Comparison of ENCODE assay signal across 18 cellular contexts in genomic region chr16:56601325-56601724, GRCh38. TPM values are rescaled to one million over a fixed set of nuclear protein-coding genes. Genes with fewer than 3 reads are reported as not detected.
DNase-seq lines count a peak whose midpoint lies in the region; ATAC-seq, FAIRE-seq and TF ChIP-seq lines count a peak whose summit lies in the region.
"Had no signal": no experiment of that assay in that cellular context is flagged by ENCODE, and none has a peak within 500 bp of the region (broad histone marks: within the 10 kb centered on the region; RNA-seq: fewer than 3 reads in every experiment).

No MANE protein-coding gene starts in this region.

- no peak overlapping the region for H3K4ac ChIP-seq in mesenchymal stem cell (ENCODE audit: low read depth in 1 of 2, low read length in 2 of 2)

- H2AK5ac ChIP-seq in mesenchymal stem cell (ENCODE audit: low read length, severe bottlenecking) = no peak overlapping the region

- CTCF ChIA-PET in HepG2 (lab: Yijun Ruan, JAX; ENCODE audit: low intra/inter-chr PET ratio, low total read pairs) = interaction anchor here (2.0 kb wide), 1 partner anchor 24 kb away, joined by 20 read pairs; no protein-coding TSS in a partner anchor

- peaks cover 4% of the 10 kb centered on the region for H3K79me1 ChIP-seq in mesenchymal stem cell (replicated peaks; ENCODE audit: low read length, poor library complexity, severe bottlenecking)

- H3K27me3 ChIP-seq in HepG2 (ENCODE audit: control insufficient read depth in 1 of 2, insufficient read depth in 2 of 2, low read length in 2 of 2) = peaks cover 0 to 7% of the 10 kb centered on the region in 2 experiments; a peak in 2 of 5 replicates
- H3K27me3 ChIP-seq in right lobe of liver = no peaks in the 10 kb centered on the region
- H3K27me3 ChIP-seq in WERI-Rb-1 (ENCODE audit: insufficient read depth, low read depth, severe bottlenecking) = no peaks in the 10 kb centered on the region
- peaks cover 0 to 3% of the 10 kb centered on the region in 2 experiments for H3K27me3 ChIP-seq in mesenchymal stem cell (ENCODE audit: control insufficient read depth in 1 of 2, insufficient read depth in 1 of 2, low read length in 2 of 2)
- H3K27me3 ChIP-seq: Peyer's patch had no signal

- POLR2A ChIA-PET in HepG2 (lab: Yijun Ruan, JAX) = no interaction called here

- in situ Hi-C loops in HepG2 (cut with HindIII; ENCODE audit: extremely low pct_ligation_motif_present, low pct_unique_long_range_greater_than_20kb) = loop anchor here (5.0 kb wide), 1 partner anchor 101 kb away; no protein-coding TSS in a partner anchor

- H3K4me2 ChIP-seq in HepG2 (ENCODE audit: low read depth, low read length) = no peak overlapping the region
- H3K4me2 ChIP-seq in mesenchymal stem cell (ENCODE audit: low read length, poor library complexity, severe bottlenecking) = no peak overlapping the region

- no peak overlapping the region for H4K8ac ChIP-seq in mesenchymal stem cell (ENCODE audit: low read length)

- H3K9me3 ChIP-seq in HepG2 (ENCODE audit: low read length) = no peaks in the 10 kb centered on the region
- H3K9me3 ChIP-seq in right lobe of liver = no peaks in the 10 kb centered on the region
- no peaks in the 10 kb centered on the region for H3K9me3 ChIP-seq in WERI-Rb-1 (ENCODE audit: severe bottlenecking)
- H3K9me3 ChIP-seq in mesenchymal stem cell (ENCODE audit: control insufficient read depth, low read length) = peaks cover 3% of the 10 kb centered on the region
- H3K9me3 ChIP-seq: Peyer's patch had no signal

- intact Hi-C loops in HepG2 (cut with micrococcal nuclease; ENCODE audit: unreplicated experiment) (loop anchor here (10.0 kb wide), 2 partner anchors 53 to 263 kb away; partner anchors contain the start of genes MT1B, MT1F and SLC12A3), right lobe of liver (cut with DNase I) (loop anchor here in 1 of 2 donors (10.0 kb wide), 1 partner anchor 93 kb away; no protein-coding TSS in a partner anchor)

- TF ChIP-seq RAD21 in HepG2 (CRISPR knock-in tag; IDR thresholded peaks at IDR 0.05) = no peak

- no peak overlapping the region for H2BK5ac ChIP-seq in mesenchymal stem cell (ENCODE audit: low read depth, low read length, poor library complexity, severe bottlenecking)

- no peak overlapping the region for H3K18ac ChIP-seq in mesenchymal stem cell (ENCODE audit: low read depth in 1 of 2, low read length in 2 of 2)

- H3K4me3 ChIP-seq in HepG2 (replicated peaks in 1 of 3; ENCODE audit: insufficient read depth in 1 of 3, low read depth in 2 of 3, low read length in 3 of 3) (no peak overlapping the region), right lobe of liver (no peak overlapping the region), WERI-Rb-1 (ENCODE audit: low read depth, low read length) (no peak overlapping the region), mesenchymal stem cell (ENCODE audit: insufficient read depth in 1 of 2, low read depth in 1 of 2, low read length in 2 of 2) (no peak overlapping the region)
- H3K4me3 ChIP-seq: Peyer's patch, SK-N-MC had no signal

- no peak for FAIRE-seq in HepG2 (lab: Jason Lieb, UNC)

- no TSS peak for BruUV-seq in HepG2 (replicated peaks; lab: Mats Ljungman, UMichigan)

- DNase-seq in HepG2 (ENCODE audit: low spot score) (no peak), right lobe of liver (no peak), WERI-Rb-1 (peak; percentile 78), mesenchymal stem cell (no peak)
- no peak for DNase-seq in stimulated activated naive CD8-positive, alpha-beta T cell treated with anti-CD3 and anti-CD28 coated beads, Interleukin-15, Interleukin-2, amounts not matched to agents 100 U/mL and 50 U/mL, for 24 hours
- DNase-seq: EL, H7, Kasumi-1, NCI-H1930, NCI-H446 treated with DMSO at 0.1 percent for 48 hours, NCI-H774, Peyer's patch, Right ventricle myocardium superior had no signal

- no peak for TF ChIP-seq EP300 in HepG2 (IDR thresholded peaks at IDR 0.05; ENCODE audit: low read depth in 2 of 2, low read length in 2 of 2)
- TF ChIP-seq EP300 in HepG2 (CRISPR knock-in tag; IDR thresholded peaks at IDR 0.05; ENCODE audit: borderline replicate concordance) = no peak

- H4K20me1 ChIP-seq in HepG2 (ENCODE audit: insufficient read depth, low read length) = no peaks in the 10 kb centered on the region

- H3K14ac ChIP-seq in mesenchymal stem cell (ENCODE audit: low read length in 2 of 2) = no peak overlapping the region

- no peak overlapping the region for H2AFZ ChIP-seq in HepG2 (ENCODE audit: low read length)
- H2AFZ ChIP-seq in mesenchymal stem cell (ENCODE audit: low read depth, low read length) = peak overlapping the region; percentile 46

- H2BK15ac ChIP-seq in mesenchymal stem cell (ENCODE audit: low read depth, poor library complexity, severe bottlenecking) = no peak overlapping the region

- H3K4me1 ChIP-seq in HepG2 (ENCODE audit: insufficient read depth, low read length) = peaks cover 28% of the 10 kb centered on the region
- peaks cover 0 to 9% (median 4%) of the 10 kb centered on the region in 4 donors for H3K4me1 ChIP-seq in right lobe of liver
- H3K4me1 ChIP-seq in mesenchymal stem cell (ENCODE audit: control insufficient read depth, insufficient read depth, low read depth, low read length) = peaks cover 5% of the 10 kb centered on the region
- H3K4me1 ChIP-seq: Peyer's patch had no signal

- no peak overlapping the region for H2BK12ac ChIP-seq in mesenchymal stem cell (ENCODE audit: low read length in 2 of 2)

- no peaks in the 10 kb centered on the region for H3K36me3 ChIP-seq in HepG2 (replicated peaks in 1 of 2; ENCODE audit: control insufficient read depth in 1 of 2, insufficient read depth in 2 of 2, low read length in 2 of 2)
- no peaks in the 10 kb centered on the region for H3K36me3 ChIP-seq in right lobe of liver
- H3K36me3 ChIP-seq in WERI-Rb-1 = no peaks in the 10 kb centered on the region
- H3K36me3 ChIP-seq in mesenchymal stem cell (ENCODE audit: control insufficient read depth in 1 of 2, insufficient read depth in 2 of 2, low read depth in 1 of 2, low read length in 2 of 2) = no peaks in the 10 kb centered on the region
- H3K36me3 ChIP-seq: Peyer's patch had no signal

- no peak overlapping the region for H3K27ac ChIP-seq in HepG2 (ENCODE audit: extremely low read length, insufficient read depth, low read length)
- H3K27ac ChIP-seq in right lobe of liver = no peak overlapping the region
- no peak overlapping the region for H3K27ac ChIP-seq in WERI-Rb-1
- no peak overlapping the region for H3K27ac ChIP-seq in mesenchymal stem cell (ENCODE audit: low read length, poor library complexity, severe bottlenecking)
- peak overlapping the region; percentile 27 for H3K27ac ChIP-seq in temporal lobe (ENCODE audit: low read depth, low read length)
- H3K27ac ChIP-seq: Peyer's patch, SK-N-MC had no signal

- ATAC-seq in HepG2 (peak; percentile 8; the same call in 1 of the 3 replicates), right lobe of liver (no peak), GM19452 (IDR thresholded peaks at IDR 0.05; ENCODE audit: unreplicated experiment) (no peak), GM19455 (IDR thresholded peaks at IDR 0.05; ENCODE audit: unreplicated experiment) (no peak)
- no peak for ATAC-seq in stimulated activated naive CD8-positive, alpha-beta T cell treated with anti-CD3 and anti-CD28 coated beads, Interleukin-15, Interleukin-2, amounts not matched to agents 100 U/mL and 50 U/mL, for 24 hours

- H2BK120ac ChIP-seq in mesenchymal stem cell (ENCODE audit: low read depth, low read length) = no peak overlapping the region

- no peak for TF ChIP-seq POLR2A in HepG2 (IDR thresholded peaks at IDR 0.05; ENCODE audit: insufficient read depth in 1 of 2, low read depth in 2 of 2, low read length in 2 of 2)
- TF ChIP-seq POLR2A in right lobe of liver (IDR thresholded peaks at IDR 0.05) = no peak

- TF ChIP-seq CTCF in HepG2 (CRISPR knock-in tag; IDR thresholded peaks at IDR 0.05) (no peak), right lobe of liver (IDR thresholded peaks at IDR 0.05) (no peak), WERI-Rb-1 (IDR thresholded peaks at IDR 0.05; ENCODE audit: low read depth, low read length) (no peak)

- H3K23ac ChIP-seq in mesenchymal stem cell (ENCODE audit: low read length in 2 of 2) = peak overlapping the region in 1 of 2 experiments; percentile 67

- 6% methylated on average over 9 of the region's 9 CpGs for WGBS in HepG2 (ENCODE audit: low lambda C conversion rate)
- 50% methylated on average over 2 of the region's 9 CpGs for WGBS in right lobe of liver (ENCODE audit: insufficient coverage, low coverage, low lambda C conversion rate, missing lambda C conversion rate)
- 54% methylated on average over 9 of the region's 9 CpGs for WGBS in mesenchymal stem cell

- no peak overlapping the region for H4K91ac ChIP-seq in mesenchymal stem cell (ENCODE audit: low read length)

- no peaks in the 10 kb centered on the region for H3K79me2 ChIP-seq in HepG2 (ENCODE audit: insufficient read depth, low read length)

- H3K9ac ChIP-seq in HepG2 (ENCODE audit: insufficient read depth, low read depth, low read length) (no peak overlapping the region), mesenchymal stem cell (ENCODE audit: low read length) (no peak overlapping the region)

RNA-seq across cellular contexts. Expression of gene MT2A, which starts 7.1 kb away (rescaled TPM):
- total RNA-seq in HepG2 (2016; rRNA removed; fragmentation: Illumina TruSeq; extraction: Trizol) (371 and 409 TPM in 2 replicates), right lobe of liver (1,000 to 10,000 TPM in 5 of 6 experiments, 100 to 1,000 TPM in 1; 946 to 4,033 (median 2,228) TPM), temporal lobe (4.2 TPM)
- 157 and 189 TPM in 2 replicates for total RNA-seq in HepG2 (2016; cell fraction: cytosol; rRNA removed; fragmentation: Illumina TruSeq; extraction: Trizol; ENCODE audit: low read depth)
- 352 and 408 TPM in 2 replicates for total RNA-seq in HepG2 (2016; cell fraction: insoluble cytoplasmic fraction; rRNA removed; fragmentation: Illumina TruSeq; extraction: Trizol)
- 229 and 245 TPM in 2 replicates for total RNA-seq in HepG2 (2016; cell fraction: membrane; rRNA removed; fragmentation: Illumina TruSeq; extraction: Trizol)
- total RNA-seq in HepG2 (2016; cell fraction: nucleus; rRNA removed; fragmentation: Illumina TruSeq; extraction: Trizol) = 163 and 193 TPM in 2 replicates
- 115 and 135 TPM in 2 replicates for polyA plus RNA-seq in HepG2 (2011; rRNA removed)
- polyA plus RNA-seq in HepG2 (2011; cell fraction: cytosol; rRNA removed) = 73.7 and 154 TPM in 2 replicates
- polyA plus RNA-seq in HepG2 (2011; cell fraction: nucleus; rRNA removed) = 59.7 and 92.9 TPM in 2 replicates
- polyA plus RNA-seq in HepG2 (2012) = 238 and 414 TPM in 2 replicates
- polyA plus RNA-seq in HepG2 (2016; cell fraction: cytosol; fragmentation: Illumina TruSeq; extraction: Trizol; ENCODE audit: low read depth) = 372 and 462 TPM in 2 replicates
- 827 and 1,007 TPM in 2 replicates for polyA plus RNA-seq in HepG2 (2016; cell fraction: insoluble cytoplasmic fraction; fragmentation: Illumina TruSeq; extraction: Trizol; ENCODE audit: low read depth)
- 520 and 590 TPM in 2 replicates for polyA plus RNA-seq in HepG2 (2016; cell fraction: membrane; fragmentation: Illumina TruSeq; extraction: Trizol; ENCODE audit: low read depth)
- 496 and 540 TPM in 2 replicates for polyA plus RNA-seq in HepG2 (2016; cell fraction: nucleus; fragmentation: Illumina TruSeq; extraction: Trizol; ENCODE audit: insufficient read depth, low read depth)
- 32.0 and 145 TPM in 2 replicates for polyA minus RNA-seq in HepG2 (2011; rRNA and poly(A)+ RNA removed; ENCODE audit: low replicate concordance)
- 123 and 174 TPM in 2 replicates for polyA minus RNA-seq in HepG2 (2011; cell fraction: cytosol; rRNA and poly(A)+ RNA removed)
- polyA minus RNA-seq in HepG2 (2011; cell fraction: nucleus; rRNA and poly(A)+ RNA removed) = 12.1 and 19.8 TPM in 2 replicates
- polyA plus RNA-seq in mesenchymal stem cell (2013, experiment 1 of 2) = 1,482 TPM
- 1,482 TPM for polyA plus RNA-seq in mesenchymal stem cell (2013, experiment 2 of 2)

RNA-seq across cellular contexts. Expression of gene MT3, which starts 12.0 kb away (rescaled TPM):
- total RNA-seq in HepG2 (2016; rRNA removed; fragmentation: Illumina TruSeq; extraction: Trizol) = not detected in 2 replicates
- total RNA-seq in HepG2 (2016; cell fraction: cytosol; rRNA removed; fragmentation: Illumina TruSeq; extraction: Trizol; ENCODE audit: low read depth) = not detected in 2 replicates
- total RNA-seq in HepG2 (2016; cell fraction: insoluble cytoplasmic fraction; rRNA removed; fragmentation: Illumina TruSeq; extraction: Trizol) = not detected in 2 replicates
- not detected in 2 replicates for total RNA-seq in HepG2 (2016; cell fraction: membrane; rRNA removed; fragmentation: Illumina TruSeq; extraction: Trizol)
- total RNA-seq in HepG2 (2016; cell fraction: nucleus; rRNA removed; fragmentation: Illumina TruSeq; extraction: Trizol) = not detected in 2 replicates
- not detected in 2 replicates for polyA plus RNA-seq in HepG2 (2011; rRNA removed)
- not detected in 2 replicates for polyA plus RNA-seq in HepG2 (2011; cell fraction: cytosol; rRNA removed)
- polyA plus RNA-seq in HepG2 (2011; cell fraction: nucleus; rRNA removed) = not detected in 2 replicates
- not detected in 2 replicates for polyA plus RNA-seq in HepG2 (2012)
- polyA plus RNA-seq in HepG2 (2016; cell fraction: cytosol; fragmentation: Illumina TruSeq; extraction: Trizol; ENCODE audit: low read depth) = not detected in 2 replicates
- not detected in 2 replicates for polyA plus RNA-seq in HepG2 (2016; cell fraction: insoluble cytoplasmic fraction; fragmentation: Illumina TruSeq; extraction: Trizol; ENCODE audit: low read depth)
- not detected in 2 replicates for polyA plus RNA-seq in HepG2 (2016; cell fraction: membrane; fragmentation: Illumina TruSeq; extraction: Trizol; ENCODE audit: low read depth)
- polyA plus RNA-seq in HepG2 (2016; cell fraction: nucleus; fragmentation: Illumina TruSeq; extraction: Trizol; ENCODE audit: insufficient read depth, low read depth) = not detected in 2 replicates
- polyA minus RNA-seq in HepG2 (2011; rRNA and poly(A)+ RNA removed; ENCODE audit: low replicate concordance) = not detected in 2 replicates
- polyA minus RNA-seq in HepG2 (2011; cell fraction: cytosol; rRNA and poly(A)+ RNA removed) = not detected in 2 replicates
- not detected in 2 replicates for polyA minus RNA-seq in HepG2 (2011; cell fraction: nucleus; rRNA and poly(A)+ RNA removed)
- under 1 TPM in 1 of 6 experiments, not detected in 5; 0.62 TPM for total RNA-seq in right lobe of liver
- polyA plus RNA-seq in mesenchymal stem cell (2013, experiment 1 of 2) = not detected
- polyA plus RNA-seq in mesenchymal stem cell (2013, experiment 2 of 2) = 0.18 TPM
- total RNA-seq in temporal lobe = 12.8 TPM
- total RNA-seq: A673, Peyer's patch had no signal

RNA-seq across cellular contexts. Expression of gene MT1E, which starts 24.3 kb away (rescaled TPM):
- total RNA-seq in HepG2 (2016; rRNA removed; fragmentation: Illumina TruSeq; extraction: Trizol) (1,072 and 1,398 TPM in 2 replicates), right lobe of liver (1,000 to 10,000 TPM in 2 of 6 experiments, 100 to 1,000 TPM in 4; 403 to 1,748 (median 691) TPM), temporal lobe (5.4 TPM)
- 449 and 580 TPM in 2 replicates for total RNA-seq in HepG2 (2016; cell fraction: cytosol; rRNA removed; fragmentation: Illumina TruSeq; extraction: Trizol; ENCODE audit: low read depth)
- total RNA-seq in HepG2 (2016; cell fraction: insoluble cytoplasmic fraction; rRNA removed; fragmentation: Illumina TruSeq; extraction: Trizol) = 1,060 and 1,516 TPM in 2 replicates
- total RNA-seq in HepG2 (2016; cell fraction: membrane; rRNA removed; fragmentation: Illumina TruSeq; extraction: Trizol) = 620 and 688 TPM in 2 replicates
- 375 and 428 TPM in 2 replicates for total RNA-seq in HepG2 (2016; cell fraction: nucleus; rRNA removed; fragmentation: Illumina TruSeq; extraction: Trizol)
- 65.7 and 110 TPM in 2 replicates for polyA plus RNA-seq in HepG2 (2011; rRNA removed)
- polyA plus RNA-seq in HepG2 (2011; cell fraction: cytosol; rRNA removed) = 60.2 and 170 TPM in 2 replicates
- polyA plus RNA-seq in HepG2 (2011; cell fraction: nucleus; rRNA removed) = 44.6 and 58.6 TPM in 2 replicates
- polyA plus RNA-seq in HepG2 (2012) = 41.0 and 60.0 TPM in 2 replicates
- polyA plus RNA-seq in HepG2 (2016; cell fraction: cytosol; fragmentation: Illumina TruSeq; extraction: Trizol; ENCODE audit: low read depth) = 331 and 417 TPM in 2 replicates
- polyA plus RNA-seq in HepG2 (2016; cell fraction: insoluble cytoplasmic fraction; fragmentation: Illumina TruSeq; extraction: Trizol; ENCODE audit: low read depth) = 916 and 1,090 TPM in 2 replicates
- polyA plus RNA-seq in HepG2 (2016; cell fraction: membrane; fragmentation: Illumina TruSeq; extraction: Trizol; ENCODE audit: low read depth) = 493 and 496 TPM in 2 replicates
- polyA plus RNA-seq in HepG2 (2016; cell fraction: nucleus; fragmentation: Illumina TruSeq; extraction: Trizol; ENCODE audit: insufficient read depth, low read depth) = 455 and 459 TPM in 2 replicates
- 37.7 and 61.5 TPM in 2 replicates for polyA minus RNA-seq in HepG2 (2011; rRNA and poly(A)+ RNA removed; ENCODE audit: low replicate concordance)
- 10.3 and 29.3 TPM in 2 replicates for polyA minus RNA-seq in HepG2 (2011; cell fraction: cytosol; rRNA and poly(A)+ RNA removed)
- polyA minus RNA-seq in HepG2 (2011; cell fraction: nucleus; rRNA and poly(A)+ RNA removed) = 4.0 and 4.5 TPM in 2 replicates
- 93.8 TPM for polyA plus RNA-seq in mesenchymal stem cell (2013, experiment 1 of 2)
- 92.9 TPM for polyA plus RNA-seq in mesenchymal stem cell (2013, experiment 2 of 2)

RNA-seq across cellular contexts. Expression of gene MT1M, which starts 31.1 kb away (rescaled TPM):
- total RNA-seq in HepG2 (2016; rRNA removed; fragmentation: Illumina TruSeq; extraction: Trizol) (4.6 and 5.5 TPM in 2 replicates), right lobe of liver (100 to 1,000 TPM in 3 of 6 experiments, 10 to 100 TPM in 2, 1 to 10 TPM in 1; 8.6 to 569 (median 84.5) TPM), temporal lobe (0.74 TPM)
- 3.8 and 10.7 TPM in 2 replicates for total RNA-seq in HepG2 (2016; cell fraction: cytosol; rRNA removed; fragmentation: Illumina TruSeq; extraction: Trizol; ENCODE audit: low read depth)
- total RNA-seq in HepG2 (2016; cell fraction: insoluble cytoplasmic fraction; rRNA removed; fragmentation: Illumina TruSeq; extraction: Trizol) = 4.5 and 5.2 TPM in 2 replicates
- 4.8 and 6.1 TPM in 2 replicates for total RNA-seq in HepG2 (2016; cell fraction: membrane; rRNA removed; fragmentation: Illumina TruSeq; extraction: Trizol)
- total RNA-seq in HepG2 (2016; cell fraction: nucleus; rRNA removed; fragmentation: Illumina TruSeq; extraction: Trizol) = 1.6 and 1.9 TPM in 2 replicates
- not detected in 2 replicates for polyA plus RNA-seq in HepG2 (2011; rRNA removed)
- polyA plus RNA-seq in HepG2 (2011; cell fraction: cytosol; rRNA removed) = 0.17 TPM in 1 of 2 replicates, not detected in the other
- not detected in 2 replicates for polyA plus RNA-seq in HepG2 (2011; cell fraction: nucleus; rRNA removed)
- polyA plus RNA-seq in HepG2 (2012) = not detected in 2 replicates
- polyA plus RNA-seq in HepG2 (2016; cell fraction: cytosol; fragmentation: Illumina TruSeq; extraction: Trizol; ENCODE audit: low read depth) = 4.5 and 9.2 TPM in 2 replicates
- polyA plus RNA-seq in HepG2 (2016; cell fraction: insoluble cytoplasmic fraction; fragmentation: Illumina TruSeq; extraction: Trizol; ENCODE audit: low read depth) = 5.1 and 5.3 TPM in 2 replicates
- polyA plus RNA-seq in HepG2 (2016; cell fraction: membrane; fragmentation: Illumina TruSeq; extraction: Trizol; ENCODE audit: low read depth) = 4.1 and 7.0 TPM in 2 replicates
- polyA plus RNA-seq in HepG2 (2016; cell fraction: nucleus; fragmentation: Illumina TruSeq; extraction: Trizol; ENCODE audit: insufficient read depth, low read depth) = 2.3 and 3.0 TPM in 2 replicates
- not detected in 2 replicates for polyA minus RNA-seq in HepG2 (2011; rRNA and poly(A)+ RNA removed; ENCODE audit: low replicate concordance)
- polyA minus RNA-seq in HepG2 (2011; cell fraction: cytosol; rRNA and poly(A)+ RNA removed) = not detected in 2 replicates
- polyA minus RNA-seq in HepG2 (2011; cell fraction: nucleus; rRNA and poly(A)+ RNA removed) = not detected in 2 replicates
- polyA plus RNA-seq in mesenchymal stem cell (2013, experiment 1 of 2) = 0.08 TPM
- polyA plus RNA-seq in mesenchymal stem cell (2013, experiment 2 of 2) = not detected

RNA-seq across cellular contexts. Expression of gene MT4, which starts 36.5 kb away (rescaled TPM):
- total RNA-seq in HepG2 (2016; rRNA removed; fragmentation: Illumina TruSeq; extraction: Trizol) (not detected in 2 replicates), right lobe of liver (not detected), temporal lobe (not detected)
- total RNA-seq in HepG2 (2016; cell fraction: cytosol; rRNA removed; fragmentation: Illumina TruSeq; extraction: Trizol; ENCODE audit: low read depth) = not detected in 2 replicates
- total RNA-seq in HepG2 (2016; cell fraction: insoluble cytoplasmic fraction; rRNA removed; fragmentation: Illumina TruSeq; extraction: Trizol) = not detected in 2 replicates
- not detected in 2 replicates for total RNA-seq in HepG2 (2016; cell fraction: membrane; rRNA removed; fragmentation: Illumina TruSeq; extraction: Trizol)
- total RNA-seq in HepG2 (2016; cell fraction: nucleus; rRNA removed; fragmentation: Illumina TruSeq; extraction: Trizol) = not detected in 2 replicates
- not detected in 2 replicates for polyA plus RNA-seq in HepG2 (2011; rRNA removed)
- not detected in 2 replicates for polyA plus RNA-seq in HepG2 (2011; cell fraction: cytosol; rRNA removed)
- not detected in 2 replicates for polyA plus RNA-seq in HepG2 (2011; cell fraction: nucleus; rRNA removed)
- polyA plus RNA-seq in HepG2 (2012) = not detected in 2 replicates
- polyA plus RNA-seq in HepG2 (2016; cell fraction: cytosol; fragmentation: Illumina TruSeq; extraction: Trizol; ENCODE audit: low read depth) = not detected in 2 replicates
- not detected in 2 replicates for polyA plus RNA-seq in HepG2 (2016; cell fraction: insoluble cytoplasmic fraction; fragmentation: Illumina TruSeq; extraction: Trizol; ENCODE audit: low read depth)
- polyA plus RNA-seq in HepG2 (2016; cell fraction: membrane; fragmentation: Illumina TruSeq; extraction: Trizol; ENCODE audit: low read depth) = not detected in 2 replicates
- not detected in 2 replicates for polyA plus RNA-seq in HepG2 (2016; cell fraction: nucleus; fragmentation: Illumina TruSeq; extraction: Trizol; ENCODE audit: insufficient read depth, low read depth)
- not detected in 2 replicates for polyA minus RNA-seq in HepG2 (2011; rRNA and poly(A)+ RNA removed; ENCODE audit: low replicate concordance)
- polyA minus RNA-seq in HepG2 (2011; cell fraction: cytosol; rRNA and poly(A)+ RNA removed) = not detected in 2 replicates
- polyA minus RNA-seq in HepG2 (2011; cell fraction: nucleus; rRNA and poly(A)+ RNA removed) = not detected in 2 replicates
- not detected for polyA plus RNA-seq in mesenchymal stem cell (2013, experiment 1 of 2)
- polyA plus RNA-seq in mesenchymal stem cell (2013, experiment 2 of 2) = not detected
- total RNA-seq: A673, H7, Peyer's patch, Right ventricle myocardium superior had no signal

Comparison
In these comparisons a context has a peak if more than half of its experiments do, and no peak if none do; other contexts are left out.
1. RNA of gene MT2A, which starts 7.1 kb away (total RNA-seq): 946 to 4,033 TPM in right lobe of liver and 157 to 409 TPM in HepG2; 4.2 TPM in temporal lobe (single experiment); every median in the first group is over 10 times any median in the second.
2. RNA of gene MT1E, which starts 24.3 kb away (total RNA-seq): 375 to 1,516 TPM in HepG2 and 403 to 1,748 TPM in right lobe of liver; 5.4 TPM in temporal lobe (single experiment); every median in the first group is over 10 times any median in the second.